15 cellular contexts compared by ENCODE assay signal in genomic region chr4:40328383-40328782, GRCh38. TPM values are rescaled to one million over a fixed set of nuclear protein-coding genes. Genes with fewer than 3 reads are reported as not detected.
DNase-seq lines count a peak whose midpoint lies in the region; FAIRE-seq and TF ChIP-seq lines count a peak whose summit lies in the region.
"Had no signal": no experiment of that assay in that cellular context is flagged by ENCODE, and none has a peak within 500 bp of the region (broad histone marks: within the 10 kb centered on the region; RNA-seq: fewer than 3 reads in every experiment).

No MANE protein-coding gene starts in this region.

- DNase-seq in HL-60 (ENCODE audit: low read depth in 1 of 2, low spot score in 1 of 2) (no peak), astrocyte (ENCODE audit: low read depth) (no peak), epithelial cell of esophagus (ENCODE audit: low read depth) (peak; percentile 47), type B pancreatic cell (ENCODE audit: extremely low spot score, unreplicated experiment) (no peak), GM19240 (ENCODE audit: insufficient read length, low spot score) (no peak), mammary epithelial cell (no peak), NCI-H345 treated with DMSO at 0.1 percent for 48 hours (lab: John Stamatoyannopoulos, UW; ENCODE audit: unreplicated experiment) (no peak)
- DNase-seq: CD4-positive, alpha-beta memory T cell; DMS79 treated with DMSO at 0.1 percent for 48 hours; GF-D8; GM23248; HFFc6; KG1 had no signal

- H3K27ac ChIP-seq in HL-60 (replicated peaks): peak overlapping the region; percentile 80
- H3K27ac ChIP-seq in astrocyte (ENCODE audit: low read depth, low read length): no peak overlapping the region
- H3K27ac ChIP-seq in mammary epithelial cell (ENCODE audit: insufficient read depth, low read depth, low read length): no peak overlapping the region
- H3K27ac ChIP-seq: GM23248 had no signal

- peaks cover 10% of the 10 kb centered on the region for H3K27me3 Mint-ChIP-seq in astrocyte (ENCODE audit: low read depth, unreplicated experiment)
- H3K27me3 Mint-ChIP-seq in type B pancreatic cell: no peaks in the 10 kb centered on the region

- TF ChIP-seq CTCF in HL-60 (IDR thresholded peaks at IDR 0.05; ENCODE audit: insufficient read depth, low read length): no peak
- TF ChIP-seq CTCF in astrocyte (IDR thresholded peaks at IDR 0.05; ENCODE audit: insufficient read depth, low read depth, low read length): no peak
- TF ChIP-seq CTCF in epithelial cell of esophagus (IDR thresholded peaks at IDR 0.05; ENCODE audit: insufficient read depth, low read depth, low read length, missing control alignments): no peak
- no peak for TF ChIP-seq CTCF in type B pancreatic cell (conservative IDR thresholded peaks at IDR 0.05)
- TF ChIP-seq CTCF in mammary epithelial cell (conservative IDR thresholded peaks at IDR 0.05 in 1 of 2, IDR thresholded peaks at IDR 0.05 in 1 of 2; ENCODE audit: extremely low read depth in 1 of 2, insufficient read depth in 1 of 2, low read depth in 1 of 2, low read length in 2 of 2): no peak

- H2AFZ ChIP-seq in astrocyte (ENCODE audit: low read depth, low read length) (no peak overlapping the region), mammary epithelial cell (ENCODE audit: low read depth, low read length) (no peak overlapping the region)
- H2AFZ ChIP-seq: GM23248 had no signal

- H3K27ac Mint-ChIP-seq in astrocyte (ENCODE audit: unreplicated experiment) (no peak overlapping the region), type B pancreatic cell (peak overlapping the region; percentile 4)
- H3K27ac Mint-ChIP-seq: CD4-positive, alpha-beta memory T cell; HFFc6 had no signal

- no peak overlapping the region for H3K9ac ChIP-seq in astrocyte (ENCODE audit: low read length)
- H3K9ac ChIP-seq in mammary epithelial cell (ENCODE audit: insufficient read depth, low read length): no peak overlapping the region
- H3K9ac ChIP-seq: GM23248 had no signal

- CTCF ChIA-PET in mammary epithelial cell (lab: Charles Lee; ENCODE audit: low non-redundant PET): no interaction called here

- intact Hi-C loops in mammary epithelial cell (cut with micrococcal nuclease): no loop called here

- H3K4me1 Mint-ChIP-seq in astrocyte (ENCODE audit: low read depth, unreplicated experiment) (no peaks in the 10 kb centered on the region), type B pancreatic cell (ENCODE audit: unreplicated experiment) (peaks cover 39% of the 10 kb centered on the region)

- no peak overlapping the region for H3K4me3 ChIP-seq in HL-60 (replicated peaks; ENCODE audit: insufficient read depth, low read length)
- H3K4me3 ChIP-seq in astrocyte (ENCODE audit: insufficient read depth, low read depth, low read length): no peak overlapping the region
- H3K4me3 ChIP-seq in epithelial cell of esophagus (ENCODE audit: low read length): no peak overlapping the region
- H3K4me3 ChIP-seq in mammary epithelial cell (replicated peaks in 1 of 3; ENCODE audit: insufficient read depth in 1 of 3, low read depth in 2 of 3, low read length in 3 of 3): no peak overlapping the region
- H3K4me3 ChIP-seq: GM23248 had no signal

- in situ Hi-C loops in mammary epithelial cell (cut with MboI; ENCODE audit: low sequenced_read_pairs in 2 of 2): no loop called here

- H3K9me3 Mint-ChIP-seq in astrocyte (ENCODE audit: unreplicated experiment) (no peaks in the 10 kb centered on the region), type B pancreatic cell (no peaks in the 10 kb centered on the region)
- H3K9me3 Mint-ChIP-seq: CD14-positive monocyte; CD4-positive, alpha-beta memory T cell; HFFc6 had no signal

- H3K36me3 Mint-ChIP-seq in astrocyte (ENCODE audit: low read depth, unreplicated experiment) (no peaks in the 10 kb centered on the region), type B pancreatic cell (no peaks in the 10 kb centered on the region)
- H3K36me3 Mint-ChIP-seq: CD14-positive monocyte; CD4-positive, alpha-beta memory T cell had no signal

- H4K20me1 ChIP-seq in astrocyte (ENCODE audit: insufficient read depth, low read length): no peaks in the 10 kb centered on the region
- no peaks in the 10 kb centered on the region for H4K20me1 ChIP-seq in mammary epithelial cell (ENCODE audit: insufficient read depth, low read length)

- dilution Hi-C loops in mammary epithelial cell (cut with HindIII; ENCODE audit: low sequenced_read_pairs): no loop called here

- no TSS peak for BruUV-seq in mammary epithelial cell (replicated peaks; lab: Mats Ljungman, UMichigan)

- FAIRE-seq in astrocyte (lab: Jason Lieb, UNC): peak; percentile 26
- FAIRE-seq: H54 had no signal

- no peaks in the 10 kb centered on the region for H3K27me3 ChIP-seq in HL-60 (ENCODE audit: insufficient read depth, poor library complexity, severe bottlenecking)
- no peaks in the 10 kb centered on the region for H3K27me3 ChIP-seq in astrocyte (ENCODE audit: insufficient read depth, low read length)
- H3K27me3 ChIP-seq in mammary epithelial cell (ENCODE audit: insufficient read depth, low read length): no peaks in the 10 kb centered on the region

- H3K4me2 ChIP-seq in astrocyte (ENCODE audit: low read length) (no peak overlapping the region), mammary epithelial cell (ENCODE audit: insufficient read depth, low read depth, low read length) (no peak overlapping the region)

- H3K9me3 ChIP-seq in astrocyte (ENCODE audit: insufficient read depth, low read depth, low read length): no peaks in the 10 kb centered on the region
- no peaks in the 10 kb centered on the region for H3K9me3 ChIP-seq in mammary epithelial cell (replicated peaks; ENCODE audit: insufficient read depth, low read length)

- no peaks in the 10 kb centered on the region for H3K36me3 ChIP-seq in astrocyte (ENCODE audit: insufficient read depth, low read length)
- no peaks in the 10 kb centered on the region for H3K36me3 ChIP-seq in mammary epithelial cell (ENCODE audit: insufficient read depth, low read length)

- no peak overlapping the region for H3K4me3 Mint-ChIP-seq in astrocyte (ENCODE audit: unreplicated experiment)
- no peak overlapping the region for H3K4me3 Mint-ChIP-seq in type B pancreatic cell
- H3K4me3 Mint-ChIP-seq: CD14-positive monocyte; CD4-positive, alpha-beta memory T cell; HFFc6 had no signal

- WGBS in mammary epithelial cell (ENCODE audit: low coverage, missing lambda C conversion rate): 100% methylated on average over 1 of the region's 1 CpG

- H3K79me2 ChIP-seq in astrocyte (ENCODE audit: insufficient read depth, low read length) (no peaks in the 10 kb centered on the region), mammary epithelial cell (ENCODE audit: insufficient read depth, low read length) (no peaks in the 10 kb centered on the region)

- H3K4me1 ChIP-seq in astrocyte (ENCODE audit: insufficient read depth, low read length) (no peaks in the 10 kb centered on the region), mammary epithelial cell (ENCODE audit: insufficient read depth, low read length) (no peaks in the 10 kb centered on the region)

RNA-seq across cellular contexts. Expression of gene CHRNA9, which starts 6.8 kb away (rescaled TPM):
- total RNA-seq in astrocyte (2.8 and 3.4 TPM in 2 replicates), type B pancreatic cell (ENCODE audit: low replicate concordance) (0.58 TPM in 1 of 2 replicates, not detected in the other), mammary epithelial cell (under 1 TPM in 1 of 2 donors, not detected in 1; 0.17 TPM)
- polyA plus RNA-seq in mammary epithelial cell: 0.09 TPM
- polyA minus RNA-seq in mammary epithelial cell: not detected
- total RNA-seq: CD4-positive, alpha-beta memory T cell; HFFc6 had no signal
- polyA plus RNA-seq: CD14-positive monocyte; CD4-positive, alpha-beta memory T cell had no signal
